ENCODE assay signal across 18 cellular contexts in the genomic region with DNA sequence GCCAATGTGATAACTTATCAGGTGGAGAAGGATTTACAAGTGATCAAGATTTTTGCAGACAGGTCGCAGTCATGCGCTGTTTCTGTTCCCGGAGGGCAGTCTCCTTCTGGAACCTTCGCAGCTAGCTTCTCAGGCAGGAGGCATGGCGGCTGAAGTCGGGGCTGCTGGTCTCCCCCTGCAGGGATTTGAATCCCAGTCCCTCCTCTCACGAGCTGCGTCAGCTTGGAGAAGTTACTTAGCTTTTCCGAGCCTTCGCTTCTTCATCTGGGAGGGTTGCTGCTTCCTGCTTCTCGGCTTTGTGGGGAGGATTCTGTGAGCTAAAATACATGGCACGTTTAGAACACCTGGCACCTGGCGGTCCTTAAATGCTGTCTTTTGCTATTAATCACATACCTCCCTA.
DNase-seq lines count a peak whose midpoint lies in the region; ATAC-seq, FAIRE-seq and TF ChIP-seq lines count a peak whose summit lies in the region.
"Had no signal": no experiment of that assay in that cellular context is flagged by ENCODE, and none has a peak within 500 bp of the region (broad histone marks: within the 10 kb centered on the region; RNA-seq: fewer than 3 reads in every experiment).

No MANE protein-coding gene starts in this region.

- H3K9me2 ChIP-seq in GM23338 (ENCODE audit: insufficient read depth): no peaks in the 10 kb centered on the region

- H4K20me1 ChIP-seq in GM23338 (replicated peaks; ENCODE audit: insufficient read depth) (no peaks in the 10 kb centered on the region), astrocyte (ENCODE audit: insufficient read depth, low read length) (no peaks in the 10 kb centered on the region)

- no peak overlapping the region for H3K4me2 ChIP-seq in GM23338
- peak overlapping the region; percentile 84 for H3K4me2 ChIP-seq in astrocyte (ENCODE audit: low read length)

- intact Hi-C loops in stomach (cut with DNase I; ENCODE audit: low total_unique reads): no loop called here

- TF ChIP-seq CTCF in GM23338 (conservative IDR thresholded peaks at IDR 0.05; ENCODE audit: low read depth in 2 of 2) (no peak), astrocyte (IDR thresholded peaks at IDR 0.05; ENCODE audit: insufficient read depth, low read depth, low read length) (no peak), fibroblast of villous mesenchyme (IDR thresholded peaks at IDR 0.05; ENCODE audit: insufficient read depth, low read depth, low read length) (no peak), stomach (IDR thresholded peaks at IDR 0.05) (no peak)

- H3K4me3 Mint-ChIP-seq in GM23338: no peak overlapping the region
- no peak overlapping the region for H3K4me3 Mint-ChIP-seq in astrocyte (ENCODE audit: unreplicated experiment)
- H3K4me3 Mint-ChIP-seq in stimulated activated effector memory CD8-positive, alpha-beta T cell treated with anti-CD3 and anti-CD28 coated beads, Interleukin-12 subunit alpha, Interleukin-12 subunit beta, amount 100 ng/mL, for 72 hours: no peak overlapping the region
- H3K4me3 Mint-ChIP-seq: activated CD8-positive, alpha-beta memory T cell treated with anti-CD3 and anti-CD28 coated beads, Interleukin-2, amount 10 ng/mL, durations not matched to agents 7 days and 5 days; activated naive CD4-positive, alpha-beta T cell treated with anti-CD3 and anti-CD28 coated beads, Interleukin-2, amount 50 U/mL, for 24 hours had no signal

- H3K27ac ChIP-seq in GM23338 (ENCODE audit: low read depth): no peak overlapping the region
- H3K27ac ChIP-seq in astrocyte (ENCODE audit: low read depth, low read length): no peak overlapping the region
- H3K27ac ChIP-seq in stomach: peak overlapping the region; percentile 41 to 86 (median 80)
- H3K27ac ChIP-seq: dorsolateral prefrontal cortex, heart left ventricle, neutrophil, testis had no signal

- H3K36me3 ChIP-seq in GM23338 (ENCODE audit: insufficient read depth) (no peaks in the 10 kb centered on the region), astrocyte (ENCODE audit: insufficient read depth, low read length) (no peaks in the 10 kb centered on the region), stomach (no peaks in the 10 kb centered on the region)
- H3K36me3 ChIP-seq: heart left ventricle, neutrophil had no signal

- no peak overlapping the region for H3K4me3 ChIP-seq in GM23338
- H3K4me3 ChIP-seq in astrocyte (ENCODE audit: insufficient read depth, low read depth, low read length): peak overlapping the region; percentile 45
- peak overlapping the region; percentile 49 for H3K4me3 ChIP-seq in fibroblast of villous mesenchyme (ENCODE audit: low read depth, low read length)
- peak overlapping the region in 2 of 4 donors; percentile 19 to 21 for H3K4me3 ChIP-seq in stomach
- H3K4me3 ChIP-seq: dorsolateral prefrontal cortex, heart left ventricle, testis had no signal

- ATAC-seq in GM23338 (peak; percentile 37; the same call in 2 of the 3 replicates), GM18861 (IDR thresholded peaks at IDR 0.05; ENCODE audit: unreplicated experiment) (no peak)
- ATAC-seq in stimulated activated effector memory CD8-positive, alpha-beta T cell treated with anti-CD3 and anti-CD28 coated beads, Interleukin-12 subunit alpha, Interleukin-12 subunit beta, amount 100 ng/mL, for 72 hours: no peak
- ATAC-seq: activated CD8-positive, alpha-beta memory T cell treated with anti-CD3 and anti-CD28 coated beads, Interleukin-2, amount 10 ng/mL, durations not matched to agents 7 days and 5 days; heart left ventricle; left ventricle myocardium superior; Right ventricle myocardium inferior had no signal

- H3K36me3 Mint-ChIP-seq in GM23338 (ENCODE audit: low read depth): no peaks in the 10 kb centered on the region
- H3K36me3 Mint-ChIP-seq in astrocyte (ENCODE audit: low read depth, unreplicated experiment): no peaks in the 10 kb centered on the region
- H3K36me3 Mint-ChIP-seq in stimulated activated effector memory CD8-positive, alpha-beta T cell treated with anti-CD3 and anti-CD28 coated beads, Interleukin-12 subunit alpha, Interleukin-12 subunit beta, amount 100 ng/mL, for 72 hours: no peaks in the 10 kb centered on the region
- H3K36me3 Mint-ChIP-seq: activated CD8-positive, alpha-beta memory T cell treated with anti-CD3 and anti-CD28 coated beads, Interleukin-2, amount 10 ng/mL, durations not matched to agents 7 days and 5 days; activated naive CD4-positive, alpha-beta T cell treated with anti-CD3 and anti-CD28 coated beads, Interleukin-2, amount 50 U/mL, for 24 hours had no signal

- H3K9me3 ChIP-seq in astrocyte (ENCODE audit: insufficient read depth, low read depth, low read length) (no peaks in the 10 kb centered on the region), stomach (no peaks in the 10 kb centered on the region)
- H3K9me3 ChIP-seq: heart left ventricle, neutrophil, testis had no signal

- H3K27me3 ChIP-seq in GM23338 (ENCODE audit: insufficient read depth) (no peaks in the 10 kb centered on the region), astrocyte (ENCODE audit: insufficient read depth, low read length) (peaks cover 6% of the 10 kb centered on the region), stomach (peaks cover 0 to 24% (median 0%) of the 10 kb centered on the region in 3 donors)
- H3K27me3 ChIP-seq: testis had no signal

- FAIRE-seq in astrocyte (lab: Jason Lieb, UNC) (no peak), RCC 7860 (lab: Jason Lieb, UNC) (no peak)
- FAIRE-seq: D721Med had no signal

- H3K4me1 ChIP-seq in GM23338 (ENCODE audit: insufficient read depth) (peaks cover 7% of the 10 kb centered on the region; the same call in 1 of the 2 replicates), astrocyte (ENCODE audit: insufficient read depth, low read length) (peaks cover 17% of the 10 kb centered on the region), stomach (peaks cover 0 to 6% (median 3%) of the 10 kb centered on the region in 4 donors)
- H3K4me1 ChIP-seq: heart left ventricle, testis had no signal

- TF ChIP-seq EP300 in stomach (IDR thresholded peaks at IDR 0.05): no peak

- DNase-seq in GM23338 (ENCODE audit: low spot score) (peak; percentile 39), astrocyte (ENCODE audit: low read depth) (peak; percentile 55), fibroblast of villous mesenchyme (ENCODE audit: low read depth) (peak; percentile 65), stomach (peak; percentile 25), RCC 7860 (ENCODE audit: low spot score) (no peak)
- no peak for DNase-seq in stimulated activated effector memory CD8-positive, alpha-beta T cell treated with anti-CD3 and anti-CD28 coated beads, Interleukin-12 subunit alpha, Interleukin-12 subunit beta, amount 100 ng/mL, for 72 hours (ENCODE audit: low spot score in 2 of 2)
- DNase-seq: activated CD8-positive, alpha-beta memory T cell treated with anti-CD3 and anti-CD28 coated beads, Interleukin-2, amount 10 ng/mL, durations not matched to agents 7 days and 5 days; heart left ventricle; KBM-7; left ventricle myocardium superior; NCI-H526; testis had no signal

- H3K27ac Mint-ChIP-seq in GM23338 (no peak overlapping the region), astrocyte (ENCODE audit: unreplicated experiment) (no peak overlapping the region)
- H3K27ac Mint-ChIP-seq in stimulated activated effector memory CD8-positive, alpha-beta T cell treated with anti-CD3 and anti-CD28 coated beads, Interleukin-12 subunit alpha, Interleukin-12 subunit beta, amount 100 ng/mL, for 72 hours: no peak overlapping the region
- H3K27ac Mint-ChIP-seq: activated CD8-positive, alpha-beta memory T cell treated with anti-CD3 and anti-CD28 coated beads, Interleukin-2, amount 10 ng/mL, durations not matched to agents 7 days and 5 days; activated naive CD4-positive, alpha-beta T cell treated with anti-CD3 and anti-CD28 coated beads, Interleukin-2, amount 50 U/mL, for 24 hours had no signal

- 0 out of 2 replicates have a peak overlapping the region, but pooled peaks have one; percentile 59 for H2AFZ ChIP-seq in GM23338
- no peak overlapping the region for H2AFZ ChIP-seq in astrocyte (ENCODE audit: low read depth, low read length)

- H3K27me3 Mint-ChIP-seq in GM23338 (ENCODE audit: insufficient read depth, low read depth, poor library complexity) (peaks cover 4% of the 10 kb centered on the region), astrocyte (ENCODE audit: low read depth, unreplicated experiment) (peaks cover 48% of the 10 kb centered on the region)

- H3K4me1 Mint-ChIP-seq in GM23338 (peaks cover 7% of the 10 kb centered on the region), astrocyte (ENCODE audit: low read depth, unreplicated experiment) (peaks cover 5% of the 10 kb centered on the region)
- H3K4me1 Mint-ChIP-seq in stimulated activated effector memory CD8-positive, alpha-beta T cell treated with anti-CD3 and anti-CD28 coated beads, Interleukin-12 subunit alpha, Interleukin-12 subunit beta, amount 100 ng/mL, for 72 hours: no peaks in the 10 kb centered on the region
- H3K4me1 Mint-ChIP-seq: activated CD8-positive, alpha-beta memory T cell treated with anti-CD3 and anti-CD28 coated beads, Interleukin-2, amount 10 ng/mL, durations not matched to agents 7 days and 5 days; activated naive CD4-positive, alpha-beta T cell treated with anti-CD3 and anti-CD28 coated beads, Interleukin-2, amount 50 U/mL, for 24 hours had no signal

- TF ChIP-seq POLR2A in stomach (IDR thresholded peaks at IDR 0.05): no peak

- peak overlapping the region; percentile 40 for H3K9ac ChIP-seq in astrocyte (ENCODE audit: low read length)

- H3K79me2 ChIP-seq in GM23338 (replicated peaks; ENCODE audit: insufficient read depth) (no peaks in the 10 kb centered on the region), astrocyte (ENCODE audit: insufficient read depth, low read length) (no peaks in the 10 kb centered on the region)

- H3K9me3 Mint-ChIP-seq in GM23338: no peaks in the 10 kb centered on the region
- H3K9me3 Mint-ChIP-seq in astrocyte (ENCODE audit: unreplicated experiment): no peaks in the 10 kb centered on the region
- H3K9me3 Mint-ChIP-seq in stimulated activated effector memory CD8-positive, alpha-beta T cell treated with anti-CD3 and anti-CD28 coated beads, Interleukin-12 subunit alpha, Interleukin-12 subunit beta, amount 100 ng/mL, for 72 hours: no peaks in the 10 kb centered on the region
- H3K9me3 Mint-ChIP-seq: activated naive CD4-positive, alpha-beta T cell treated with anti-CD3 and anti-CD28 coated beads, Interleukin-2, amount 50 U/mL, for 24 hours had no signal

- 35 to 43% (median 39%) methylated on average over 13 of the region's 13 CpGs for WGBS in stomach, 5 donors

- H3F3A ChIP-seq in GM23338 (replicated peaks; ENCODE audit: low read depth): no peaks in the 10 kb centered on the region

TF ChIP-seq in GM23338, 12 proteins besides CTCF, POLR2A, EP300 and RAD21 (continues in another document):
- no peak for TF ChIP-seq POLR2AphosphoS5 (IDR thresholded peaks at IDR 0.05; ENCODE audit: low read depth)
- TF ChIP-seq ZNF114 (CRISPR knock-in tag; IDR thresholded peaks at IDR 0.05): no peak
- no peak for TF ChIP-seq EZH2phosphoT487 (IDR thresholded peaks at IDR 0.05; ENCODE audit: unreplicated experiment)
- TF ChIP-seq ZNF331 (CRISPR knock-in tag; IDR thresholded peaks at IDR 0.05; ENCODE audit: low read depth): no peak
- no peak for TF ChIP-seq STAT1 (IDR thresholded peaks at IDR 0.05; ENCODE audit: unreplicated experiment)

Comparison
In these comparisons a context has a peak if more than half of its experiments do, and no peak if none do; other contexts are left out.
1. DNase-seq: peak in GM23338 (single experiment), astrocyte (single experiment), fibroblast of villous mesenchyme (single experiment) and stomach (single experiment); none in RCC 7860 (single experiment) and stimulated activated effector memory CD8-positive, alpha-beta T cell treated with anti-CD3 and anti-CD28 coated beads, Interleukin-12 subunit alpha, Interleukin-12 subunit beta, amount 100 ng/mL, for 72 hours (0 of 2).
2. H3K27ac ChIP-seq: peak in stomach (5 of 5); none in GM23338 (single experiment) and astrocyte (single experiment).